Comparison of ENCODE assay signal across 8 cellular contexts in the genomic region with DNA sequence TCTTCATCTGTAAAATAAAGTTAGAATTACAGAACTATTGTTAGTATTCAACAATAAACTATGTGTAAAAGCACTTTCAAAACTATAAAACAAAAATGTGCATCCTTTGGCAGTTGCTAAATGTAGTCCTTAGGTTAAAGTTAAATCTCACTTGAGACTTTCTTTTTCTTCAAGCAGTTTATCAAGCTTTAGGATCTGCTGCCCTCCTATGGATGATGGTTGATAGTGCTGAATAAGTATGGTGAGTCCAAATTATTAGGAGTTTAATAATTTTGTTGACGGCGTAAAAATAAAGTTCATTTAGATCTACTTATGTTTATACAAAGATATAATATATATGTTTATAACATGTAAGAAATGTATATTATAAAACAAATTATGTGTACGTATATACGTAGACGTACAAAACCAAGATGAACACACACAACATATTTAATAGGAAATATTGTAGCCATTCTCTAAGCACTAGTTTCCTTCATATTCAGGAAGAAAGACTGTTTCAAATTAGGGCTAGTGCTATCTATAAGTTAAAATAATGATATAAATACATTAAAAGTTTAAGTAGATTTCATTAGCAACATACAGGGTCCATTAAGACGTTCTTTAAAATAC.
DNase-seq lines count a peak whose midpoint lies in the region; TF ChIP-seq lines count a peak whose summit lies in the region.

No MANE protein-coding gene starts in this region.

- H3K4me3 ChIP-seq in fibroblast of mammary gland (ENCODE audit: control insufficient read depth, low read depth, low read length) = no peak overlapping the region

- DNase-seq in SHP77 (lab: John Stamatoyannopoulos, UW) (peak; percentile 21 to 22), SHP77 treated with DMSO at 0.1 percent for 48 hours (lab: John Stamatoyannopoulos, UW) (no peak), NCI-H774 (lab: John Stamatoyannopoulos, UW) (peak; percentile 40), fibroblast of mammary gland (ENCODE audit: low read depth) (peak; percentile 43), superior temporal gyrus (ENCODE audit: extremely low spot score) (peak; percentile 64), C1 segment of cervical spinal cord (lab: John Stamatoyannopoulos, UW) (no peak), AG08395 (ENCODE audit: low spot score) (no peak), NCI-H2227 (lab: John Stamatoyannopoulos, UW; ENCODE audit: unreplicated experiment) (no peak)

- TF ChIP-seq CTCF in fibroblast of mammary gland (conservative IDR thresholded peaks at IDR 0.05; ENCODE audit: control insufficient read depth, insufficient read depth, low read depth, low read length) = peak; percentile 45

Comparison
In these comparisons a context has a peak if more than half of its experiments do, and no peak if none do; other contexts are left out.
1. DNase-seq: peak in SHP77 (2 of 2), NCI-H774 (single experiment), fibroblast of mammary gland (single experiment) and superior temporal gyrus (single experiment); none in SHP77 treated with DMSO at 0.1 percent for 48 hours (single experiment), C1 segment of cervical spinal cord (0 of 14), AG08395 (single experiment) and NCI-H2227 (single experiment).